15 cellular contexts compared by ENCODE assay signal in the genomic region with DNA sequence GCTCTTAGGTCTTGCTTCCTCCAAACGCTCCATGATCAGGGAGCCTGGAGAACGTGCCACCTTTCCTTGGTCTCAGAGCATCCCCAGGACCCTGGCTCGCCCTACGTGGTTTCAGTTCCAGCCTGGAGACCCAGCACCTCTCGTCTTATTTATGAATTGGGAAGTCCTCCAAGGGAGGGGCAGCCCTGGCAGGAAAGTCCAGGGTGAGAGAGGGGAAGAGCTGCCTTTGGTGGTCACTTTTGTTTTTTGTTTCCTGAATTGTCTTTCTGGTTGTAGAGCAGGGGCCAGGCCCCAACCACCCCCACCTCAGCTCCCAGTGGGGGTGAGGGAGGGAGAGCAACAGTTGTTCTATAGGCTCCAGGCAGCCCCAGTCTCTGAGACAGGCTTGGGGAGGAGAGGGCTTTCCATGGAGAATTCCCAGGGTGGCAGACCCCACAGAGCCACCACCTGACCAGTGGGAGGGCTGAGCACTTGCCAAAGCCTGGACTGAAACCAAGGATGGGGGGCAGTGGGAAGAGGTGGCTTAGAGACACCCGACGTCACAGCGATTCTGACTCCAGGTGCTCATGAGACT. TPM values are rescaled to one million over a fixed set of nuclear protein-coding genes. Genes with fewer than 3 reads are reported as not detected.
DNase-seq lines count a peak whose midpoint lies in the region; ATAC-seq and TF ChIP-seq lines count a peak whose summit lies in the region.
"Had no signal": no experiment of that assay in that cellular context is flagged by ENCODE, and none has a peak within 500 bp of the region (broad histone marks: within the 10 kb centered on the region; RNA-seq: fewer than 3 reads in every experiment).

No MANE protein-coding gene starts in this region.

- peaks cover 18% of the 10 kb centered on the region for H3K36me3 Mint-ChIP-seq in stimulated activated naive CD8-positive, alpha-beta T cell treated with anti-CD3 and anti-CD28 coated beads, Interleukin-15, Interleukin-2, amounts not matched to agents 100 ng/mL and 50 ng/mL, for 24 hours (ENCODE audit: low read depth)
- H3K36me3 Mint-ChIP-seq in activated T-helper 1 cell treated with anti-CD3 and anti-CD28 coated beads, Interleukin-12 subunit alpha, Interleukin-12 subunit beta, Interleukin-2, Interleukin-4 antibody, amounts not matched to agents 30 ng/mL and 10 ng/mL and 1 ng/mL, durations not matched to agents 14 hours and 24 hours and 36 hours (ENCODE audit: low read depth) = peaks cover 26% of the 10 kb centered on the region
- peaks cover 18% of the 10 kb centered on the region for H3K36me3 Mint-ChIP-seq in memory B cell

- no peak for TF ChIP-seq CTCF in mucosa of descending colon (IDR thresholded peaks at IDR 0.05)

- H3K27me3 ChIP-seq in MG63 = no peaks in the 10 kb centered on the region

- H3K27ac Mint-ChIP-seq in stimulated activated naive CD8-positive, alpha-beta T cell treated with anti-CD3 and anti-CD28 coated beads, Interleukin-15, Interleukin-2, amounts not matched to agents 100 ng/mL and 50 ng/mL, for 24 hours = peak overlapping the region; percentile 65
- H3K27ac Mint-ChIP-seq in activated T-helper 1 cell treated with anti-CD3 and anti-CD28 coated beads, Interleukin-12 subunit alpha, Interleukin-12 subunit beta, Interleukin-2, Interleukin-4 antibody, amounts not matched to agents 30 ng/mL and 10 ng/mL and 1 ng/mL, durations not matched to agents 14 hours and 24 hours and 36 hours = peak overlapping the region; percentile 32
- peak overlapping the region; percentile 100 for H3K27ac Mint-ChIP-seq in memory B cell
- H3K27ac Mint-ChIP-seq: HFFc6 had no signal

- H3K27me3 Mint-ChIP-seq in stimulated activated naive CD8-positive, alpha-beta T cell treated with anti-CD3 and anti-CD28 coated beads, Interleukin-15, Interleukin-2, amounts not matched to agents 100 ng/mL and 50 ng/mL, for 24 hours = no peaks in the 10 kb centered on the region
- H3K27me3 Mint-ChIP-seq in activated T-helper 1 cell treated with anti-CD3 and anti-CD28 coated beads, Interleukin-12 subunit alpha, Interleukin-12 subunit beta, Interleukin-2, Interleukin-4 antibody, amounts not matched to agents 30 ng/mL and 10 ng/mL and 1 ng/mL, durations not matched to agents 14 hours and 24 hours and 36 hours (ENCODE audit: insufficient read depth) = no peaks in the 10 kb centered on the region
- no peaks in the 10 kb centered on the region for H3K27me3 Mint-ChIP-seq in memory B cell

- H3K9me3 ChIP-seq in MG63 (no peaks in the 10 kb centered on the region), mucosa of descending colon (no peaks in the 10 kb centered on the region)

- no peak overlapping the region for H3K4me3 ChIP-seq in MG63
- no peak overlapping the region for H3K4me3 ChIP-seq in mucosa of descending colon
- H3K4me3 ChIP-seq: PC-9 had no signal

- H3K4me1 Mint-ChIP-seq in stimulated activated naive CD8-positive, alpha-beta T cell treated with anti-CD3 and anti-CD28 coated beads, Interleukin-15, Interleukin-2, amounts not matched to agents 100 ng/mL and 50 ng/mL, for 24 hours (ENCODE audit: low read depth) = peaks cover 79% of the 10 kb centered on the region
- peaks cover 75% of the 10 kb centered on the region for H3K4me1 Mint-ChIP-seq in activated T-helper 1 cell treated with anti-CD3 and anti-CD28 coated beads, Interleukin-12 subunit alpha, Interleukin-12 subunit beta, Interleukin-2, Interleukin-4 antibody, amounts not matched to agents 30 ng/mL and 10 ng/mL and 1 ng/mL, durations not matched to agents 14 hours and 24 hours and 36 hours (ENCODE audit: low read depth)
- peaks cover 74% of the 10 kb centered on the region for H3K4me1 Mint-ChIP-seq in memory B cell

- no peak for DNase-seq in stimulated activated naive CD8-positive, alpha-beta T cell treated with anti-CD3 and anti-CD28 coated beads, Interleukin-15, Interleukin-2, amounts not matched to agents 100 U/mL and 50 U/mL, for 24 hours
- no peak for DNase-seq in activated T-helper 1 cell treated with anti-CD3 and anti-CD28 coated beads, Interleukin-12 subunit alpha, Interleukin-12 subunit beta, Interleukin-2, Interleukin-4 antibody, amounts not matched to agents 30 ng/mL and 10 ng/mL and 1 ng/mL, durations not matched to agents 14 hours and 24 hours and 36 hours (ENCODE audit: low spot score)
- DNase-seq in memory B cell (ENCODE audit: low spot score in 2 of 2) (no peak), MG63 (no peak), mucosa of descending colon (no peak)
- DNase-seq: foreskin fibroblast, GF-D8, HFFc6, NCI-H1092, NCI-H2227 treated with DMSO at 0.1 percent for 48 hours, PC-9, T-helper 9 cell had no signal

- H3K9me3 Mint-ChIP-seq in stimulated activated naive CD8-positive, alpha-beta T cell treated with anti-CD3 and anti-CD28 coated beads, Interleukin-15, Interleukin-2, amounts not matched to agents 100 ng/mL and 50 ng/mL, for 24 hours = no peaks in the 10 kb centered on the region
- H3K9me3 Mint-ChIP-seq in activated T-helper 1 cell treated with anti-CD3 and anti-CD28 coated beads, Interleukin-12 subunit alpha, Interleukin-12 subunit beta, Interleukin-2, Interleukin-4 antibody, amounts not matched to agents 30 ng/mL and 10 ng/mL and 1 ng/mL, durations not matched to agents 14 hours and 24 hours and 36 hours = no peaks in the 10 kb centered on the region
- no peaks in the 10 kb centered on the region for H3K9me3 Mint-ChIP-seq in memory B cell
- H3K9me3 Mint-ChIP-seq: HFFc6 had no signal

- H3K4me3 Mint-ChIP-seq in stimulated activated naive CD8-positive, alpha-beta T cell treated with anti-CD3 and anti-CD28 coated beads, Interleukin-15, Interleukin-2, amounts not matched to agents 100 ng/mL and 50 ng/mL, for 24 hours = no peak overlapping the region
- no peak overlapping the region for H3K4me3 Mint-ChIP-seq in activated T-helper 1 cell treated with anti-CD3 and anti-CD28 coated beads, Interleukin-12 subunit alpha, Interleukin-12 subunit beta, Interleukin-2, Interleukin-4 antibody, amounts not matched to agents 30 ng/mL and 10 ng/mL and 1 ng/mL, durations not matched to agents 14 hours and 24 hours and 36 hours
- H3K4me3 Mint-ChIP-seq in memory B cell = peak overlapping the region; percentile 56
- H3K4me3 Mint-ChIP-seq: HFFc6 had no signal

- no peaks in the 10 kb centered on the region for H3K36me3 ChIP-seq in MG63
- no peaks in the 10 kb centered on the region for H3K36me3 ChIP-seq in mucosa of descending colon (ENCODE audit: low read depth)

- ATAC-seq in stimulated activated naive CD8-positive, alpha-beta T cell treated with anti-CD3 and anti-CD28 coated beads, Interleukin-15, Interleukin-2, amounts not matched to agents 100 U/mL and 50 U/mL, for 24 hours = no peak
- ATAC-seq in memory B cell (ENCODE audit: low read depth) (no peak), GM19328 (IDR thresholded peaks at IDR 0.05; ENCODE audit: unreplicated experiment) (no peak), HG02884 (IDR thresholded peaks at IDR 0.05; ENCODE audit: unreplicated experiment) (no peak), mucosa of descending colon (no peak)

- intact Hi-C loops in activated T-helper 1 cell treated with anti-CD3 and anti-CD28 coated beads, Interleukin-12 subunit alpha, Interleukin-12 subunit beta, Interleukin-2, Interleukin-4 antibody, amounts not matched to agents 30 ng/mL and 10 ng/mL and 1 ng/mL, durations not matched to agents 14 hours and 24 hours and 36 hours (cut with micrococcal nuclease) = loop anchor here (10.0 kb wide), 1 partner anchor 906 kb away; no protein-coding TSS in a partner anchor
- intact Hi-C loops in mucosa of descending colon (cut with DNase I, micrococcal nuclease) = no loop called here

- H3K4me1 ChIP-seq in mucosa of descending colon (ENCODE audit: low read depth) = no peaks in the 10 kb centered on the region

RNA-seq across cellular contexts. Expression of a gene that starts 12.9 kb away (rescaled TPM):
- 43.7 and 44.7 TPM in 2 replicates for total RNA-seq in activated T-helper 1 cell treated with anti-CD3 and anti-CD28 coated beads, Interleukin-12 subunit alpha, Interleukin-12 subunit beta, Interleukin-2, Interleukin-4 antibody, amounts not matched to agents 30 ng/mL and 10 ng/mL and 1 ng/mL, durations not matched to agents 14 hours and 24 hours and 36 hours
- 6.2 and 6.3 TPM in 2 replicates for total RNA-seq in MG63 (2014; rRNA removed; shearing (Covaris generic); ENCODE audit: low replicate concordance)
- 10 to 100 TPM in 1 of 3 donors, 1 to 10 TPM in 2; 2.6 to 10.2 (median 9.0) TPM for total RNA-seq in mucosa of descending colon

Comparison
In these comparisons a context has a peak if more than half of its experiments do, and no peak if none do; other contexts are left out.
1. H3K27ac Mint-ChIP-seq: peak in every context shown above with its lines; median percentile 100 in memory B cell; 65 in stimulated activated naive CD8-positive, alpha-beta T cell treated with anti-CD3 and anti-CD28 coated beads, Interleukin-15, Interleukin-2, amounts not matched to agents 100 ng/mL and 50 ng/mL, for 24 hours; 32 in activated T-helper 1 cell treated with anti-CD3 and anti-CD28 coated beads, Interleukin-12 subunit alpha, Interleukin-12 subunit beta, Interleukin-2, Interleukin-4 antibody, amounts not matched to agents 30 ng/mL and 10 ng/mL and 1 ng/mL, durations not matched to agents 14 hours and 24 hours and 36 hours.